17 cellular contexts compared by ENCODE assay signal in genomic region chr17:21843951-21844590, GRCh38.
DNase-seq lines count a peak whose midpoint lies in the region; ATAC-seq, FAIRE-seq and TF ChIP-seq lines count a peak whose summit lies in the region.
"Had no signal": no experiment of that assay in that cellular context is flagged by ENCODE, and none has a peak within 500 bp of the region (broad histone marks: within the 10 kb centered on the region; RNA-seq: fewer than 3 reads in every experiment).

No MANE protein-coding gene starts in this region.

- H3K27me3 Mint-ChIP-seq in T-helper 1 cell treated with Interleukin-12 subunit alpha and Interleukin-12 subunit beta and Interleukin-4 antibody, amounts not matched to agents 30 μg/mL and 1 μg/mL, for 36 hours (ENCODE audit: low read depth) = peaks cover 8% of the 10 kb centered on the region
- no peaks in the 10 kb centered on the region for H3K27me3 Mint-ChIP-seq in T-helper 17 cell
- H3K27me3 Mint-ChIP-seq: CD4-positive, CD25-positive, alpha-beta regulatory T cell had no signal

- no peak for TF ChIP-seq EP300 in suprapubic skin (IDR thresholded peaks at IDR 0.05)

- H3K36me3 Mint-ChIP-seq in T-helper 1 cell treated with Interleukin-12 subunit alpha and Interleukin-12 subunit beta and Interleukin-4 antibody, amounts not matched to agents 30 μg/mL and 1 μg/mL, for 36 hours (ENCODE audit: low read depth) = peaks cover 4% of the 10 kb centered on the region
- no peaks in the 10 kb centered on the region for H3K36me3 Mint-ChIP-seq in T-helper 17 cell (ENCODE audit: low read depth)
- H3K36me3 Mint-ChIP-seq: CD4-positive, CD25-positive, alpha-beta regulatory T cell had no signal

- TF ChIP-seq POLR2A in suprapubic skin (IDR thresholded peaks at IDR 0.05) = no peak

- TF ChIP-seq CTCF in suprapubic skin (IDR thresholded peaks at IDR 0.05) = no peak

- peak overlapping the region; percentile 85 for H3K27ac Mint-ChIP-seq in T-helper 1 cell treated with Interleukin-12 subunit alpha and Interleukin-12 subunit beta and Interleukin-4 antibody, amounts not matched to agents 30 μg/mL and 1 μg/mL, for 36 hours
- peak overlapping the region; percentile 17 for H3K27ac Mint-ChIP-seq in T-helper 17 cell
- H3K27ac Mint-ChIP-seq: CD4-positive, CD25-positive, alpha-beta regulatory T cell; H9 had no signal

- H3K4me1 ChIP-seq in suprapubic skin (peaks cover 5% of the 10 kb centered on the region), small intestine (ENCODE audit: control insufficient read depth in 2 of 2, insufficient read depth in 1 of 2, low read depth in 1 of 2, low read length in 1 of 2) (no peaks in the 10 kb centered on the region)
- H3K4me1 ChIP-seq: BLaER1 treated with 17β-estradiol and CSF1 and Interleukin-3, amounts not matched to agents 10 nM and 100 nM had no signal

- no peaks in the 10 kb centered on the region for H3K36me3 ChIP-seq in suprapubic skin
- no peaks in the 10 kb centered on the region for H3K36me3 ChIP-seq in small intestine (ENCODE audit: control insufficient read depth in 2 of 2, insufficient read depth in 2 of 2, low read length in 2 of 2)
- H3K36me3 ChIP-seq: BLaER1 treated with 17β-estradiol and CSF1 and Interleukin-3, amounts not matched to agents 10 nM and 100 nM had no signal

- no peak for FAIRE-seq in small intestine (lab: Jason Lieb, UNC)
- FAIRE-seq: G401.6, GM12892 had no signal

- H3K4me3 ChIP-seq in suprapubic skin = peak overlapping the region; percentile 6
- H3K4me3 ChIP-seq in small intestine (ENCODE audit: low read depth in 1 of 2, low read length in 2 of 2) = peak overlapping the region in 1 of 2 donors; percentile 42

- WGBS in suprapubic skin = 48% methylated on average over 72 of the region's 72 CpGs
- 53 to 61% (median 57%) methylated on average over 62 to 72 of the region's 72 CpGs for WGBS in small intestine, 3 donors

- H3K27ac ChIP-seq in suprapubic skin (no peak overlapping the region), small intestine (ENCODE audit: low read depth in 1 of 2, low read length in 1 of 2) (no peak overlapping the region)
- H3K27ac ChIP-seq: 22Rv1; BLaER1 treated with 17β-estradiol and CSF1 and Interleukin-3, amounts not matched to agents 10 nM and 100 nM had no signal

- H3K4me3 Mint-ChIP-seq in T-helper 1 cell treated with Interleukin-12 subunit alpha and Interleukin-12 subunit beta and Interleukin-4 antibody, amounts not matched to agents 30 μg/mL and 1 μg/mL, for 36 hours = no peak overlapping the region
- H3K4me3 Mint-ChIP-seq in T-helper 17 cell = no peak overlapping the region
- H3K4me3 Mint-ChIP-seq: CD4-positive, CD25-positive, alpha-beta regulatory T cell; H9 had no signal

- peaks cover 29% of the 10 kb centered on the region for H3K9me3 Mint-ChIP-seq in T-helper 1 cell treated with Interleukin-12 subunit alpha and Interleukin-12 subunit beta and Interleukin-4 antibody, amounts not matched to agents 30 μg/mL and 1 μg/mL, for 36 hours

- no peak for DNase-seq in T-helper 1 cell
- DNase-seq in D341Med (ENCODE audit: low spot score) = peak; percentile 18
- DNase-seq in T-helper 17 cell = no peak
- no peak for DNase-seq in suprapubic skin (ENCODE audit: low spot score in 2 of 2)
- DNase-seq in kidney tubule cell (ENCODE audit: low spot score) = no peak
- DNase-seq in small intestine = no peak
- DNase-seq in LoVo (ENCODE audit: low spot score) = no peak
- DNase-seq: CD4-positive, CD25-positive, alpha-beta regulatory T cell; DMS 273 treated with DMSO at 0.1 percent for 48 hours; DMS79; GOT3; H9 had no signal

- H3K9me3 ChIP-seq in T-helper 17 cell (ENCODE audit: control insufficient read depth, low read length, poor library complexity, severe bottlenecking) (no peaks in the 10 kb centered on the region), suprapubic skin (peaks cover 4% of the 10 kb centered on the region), small intestine (ENCODE audit: control insufficient read depth, low read depth) (no peaks in the 10 kb centered on the region)

- H3K4me1 Mint-ChIP-seq in T-helper 1 cell treated with Interleukin-12 subunit alpha and Interleukin-12 subunit beta and Interleukin-4 antibody, amounts not matched to agents 30 μg/mL and 1 μg/mL, for 36 hours (ENCODE audit: low read depth) = no peaks in the 10 kb centered on the region
- no peaks in the 10 kb centered on the region for H3K4me1 Mint-ChIP-seq in T-helper 17 cell
- H3K4me1 Mint-ChIP-seq: CD4-positive, CD25-positive, alpha-beta regulatory T cell; H9 had no signal

- no peak for ATAC-seq in T-helper 17 cell

- H3K27me3 ChIP-seq in suprapubic skin = peaks cover 42% of the 10 kb centered on the region
- no peaks in the 10 kb centered on the region for H3K27me3 ChIP-seq in small intestine (ENCODE audit: control insufficient read depth in 2 of 2, insufficient read depth in 2 of 2, low read length in 2 of 2)
- H3K27me3 ChIP-seq: BLaER1 treated with 17β-estradiol and CSF1 and Interleukin-3, amounts not matched to agents 10 nM and 100 nM had no signal
